ENCODE assay signal across 2 cellular contexts in the genomic region with DNA sequence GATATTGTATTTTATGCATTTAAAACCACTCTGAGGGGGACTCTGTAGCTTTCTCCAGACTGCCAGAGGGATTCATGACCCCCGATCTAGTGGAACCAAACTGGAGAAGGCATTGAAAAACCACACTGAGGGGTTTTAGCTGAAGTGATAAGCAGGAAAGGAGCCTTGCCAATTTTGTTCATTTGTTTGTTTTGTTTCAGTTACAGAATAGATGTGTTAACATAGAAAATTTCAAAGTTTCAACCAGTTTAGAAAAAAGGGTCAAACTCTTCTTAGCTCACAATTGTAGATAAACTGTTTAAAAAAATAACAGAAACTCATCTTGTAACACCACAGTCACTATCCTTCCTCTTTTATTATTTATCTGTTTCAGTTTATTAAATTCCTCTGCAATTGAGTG.
TF ChIP-seq lines count a peak whose summit lies in the region.

No MANE protein-coding gene starts in this region.

TF ChIP-seq in SK-N-SH, 30 proteins besides CTCF, POLR2A, EP300 and RAD21 (continued from another document):
- TF ChIP-seq, protein P1, sequence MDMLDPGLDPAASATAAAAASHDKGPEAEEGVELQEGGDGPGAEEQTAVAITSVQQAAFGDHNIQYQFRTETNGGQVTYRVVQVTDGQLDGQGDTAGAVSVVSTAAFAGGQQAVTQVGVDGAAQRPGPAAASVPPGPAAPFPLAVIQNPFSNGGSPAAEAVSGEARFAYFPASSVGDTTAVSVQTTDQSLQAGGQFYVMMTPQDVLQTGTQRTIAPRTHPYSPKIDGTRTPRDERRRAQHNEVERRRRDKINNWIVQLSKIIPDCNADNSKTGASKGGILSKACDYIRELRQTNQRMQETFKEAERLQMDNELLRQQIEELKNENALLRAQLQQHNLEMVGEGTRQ (IDR thresholded peaks at IDR 0.05; ENCODE audit: borderline replicate concordance, low read depth, low read length): no peak
- TF ChIP-seq FOXJ3 (CRISPR knock-in tag; IDR thresholded peaks at IDR 0.05) (no peak), FOSL2 (IDR thresholded peaks at IDR 0.05; ENCODE audit: borderline replicate concordance, low read depth) (no peak), ELF1 (IDR thresholded peaks at IDR 0.05) (no peak), RXRA (IDR thresholded peaks at IDR 0.05; ENCODE audit: borderline replicate concordance, low read depth) (no peak)
- TF ChIP-seq, protein P2, sequence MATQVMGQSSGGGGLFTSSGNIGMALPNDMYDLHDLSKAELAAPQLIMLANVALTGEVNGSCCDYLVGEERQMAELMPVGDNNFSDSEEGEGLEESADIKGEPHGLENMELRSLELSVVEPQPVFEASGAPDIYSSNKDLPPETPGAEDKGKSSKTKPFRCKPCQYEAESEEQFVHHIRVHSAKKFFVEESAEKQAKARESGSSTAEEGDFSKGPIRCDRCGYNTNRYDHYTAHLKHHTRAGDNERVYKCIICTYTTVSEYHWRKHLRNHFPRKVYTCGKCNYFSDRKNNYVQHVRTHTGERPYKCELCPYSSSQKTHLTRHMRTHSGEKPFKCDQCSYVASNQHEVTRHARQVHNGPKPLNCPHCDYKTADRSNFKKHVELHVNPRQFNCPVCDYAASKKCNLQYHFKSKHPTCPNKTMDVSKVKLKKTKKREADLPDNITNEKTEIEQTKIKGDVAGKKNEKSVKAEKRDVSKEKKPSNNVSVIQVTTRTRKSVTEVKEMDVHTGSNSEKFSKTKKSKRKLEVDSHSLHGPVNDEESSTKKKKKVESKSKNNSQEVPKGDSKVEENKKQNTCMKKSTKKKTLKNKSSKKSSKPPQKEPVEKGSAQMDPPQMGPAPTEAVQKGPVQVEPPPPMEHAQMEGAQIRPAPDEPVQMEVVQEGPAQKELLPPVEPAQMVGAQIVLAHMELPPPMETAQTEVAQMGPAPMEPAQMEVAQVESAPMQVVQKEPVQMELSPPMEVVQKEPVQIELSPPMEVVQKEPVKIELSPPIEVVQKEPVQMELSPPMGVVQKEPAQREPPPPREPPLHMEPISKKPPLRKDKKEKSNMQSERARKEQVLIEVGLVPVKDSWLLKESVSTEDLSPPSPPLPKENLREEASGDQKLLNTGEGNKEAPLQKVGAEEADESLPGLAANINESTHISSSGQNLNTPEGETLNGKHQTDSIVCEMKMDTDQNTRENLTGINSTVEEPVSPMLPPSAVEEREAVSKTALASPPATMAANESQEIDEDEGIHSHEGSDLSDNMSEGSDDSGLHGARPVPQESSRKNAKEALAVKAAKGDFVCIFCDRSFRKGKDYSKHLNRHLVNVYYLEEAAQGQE (IDR thresholded peaks at IDR 0.05; ENCODE audit: low read depth, low read length): no peak
- TF ChIP-seq, protein P3, sequence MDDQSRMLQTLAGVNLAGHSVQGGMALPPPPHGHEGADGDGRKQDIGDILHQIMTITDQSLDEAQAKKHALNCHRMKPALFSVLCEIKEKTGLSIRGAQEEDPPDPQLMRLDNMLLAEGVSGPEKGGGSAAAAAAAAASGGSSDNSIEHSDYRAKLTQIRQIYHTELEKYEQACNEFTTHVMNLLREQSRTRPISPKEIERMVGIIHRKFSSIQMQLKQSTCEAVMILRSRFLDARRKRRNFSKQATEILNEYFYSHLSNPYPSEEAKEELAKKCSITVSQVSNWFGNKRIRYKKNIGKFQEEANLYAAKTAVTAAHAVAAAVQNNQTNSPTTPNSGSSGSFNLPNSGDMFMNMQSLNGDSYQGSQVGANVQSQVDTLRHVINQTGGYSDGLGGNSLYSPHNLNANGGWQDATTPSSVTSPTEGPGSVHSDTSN (IDR thresholded peaks at IDR 0.05): no peak

TF ChIP-seq in SK-N-SH treated with all-trans-retinoic acid at 6 μM for 48 hours, 23 proteins besides CTCF, POLR2A, EP300 and RAD21 (continued from another document):
- TF ChIP-seq, protein P4, sequence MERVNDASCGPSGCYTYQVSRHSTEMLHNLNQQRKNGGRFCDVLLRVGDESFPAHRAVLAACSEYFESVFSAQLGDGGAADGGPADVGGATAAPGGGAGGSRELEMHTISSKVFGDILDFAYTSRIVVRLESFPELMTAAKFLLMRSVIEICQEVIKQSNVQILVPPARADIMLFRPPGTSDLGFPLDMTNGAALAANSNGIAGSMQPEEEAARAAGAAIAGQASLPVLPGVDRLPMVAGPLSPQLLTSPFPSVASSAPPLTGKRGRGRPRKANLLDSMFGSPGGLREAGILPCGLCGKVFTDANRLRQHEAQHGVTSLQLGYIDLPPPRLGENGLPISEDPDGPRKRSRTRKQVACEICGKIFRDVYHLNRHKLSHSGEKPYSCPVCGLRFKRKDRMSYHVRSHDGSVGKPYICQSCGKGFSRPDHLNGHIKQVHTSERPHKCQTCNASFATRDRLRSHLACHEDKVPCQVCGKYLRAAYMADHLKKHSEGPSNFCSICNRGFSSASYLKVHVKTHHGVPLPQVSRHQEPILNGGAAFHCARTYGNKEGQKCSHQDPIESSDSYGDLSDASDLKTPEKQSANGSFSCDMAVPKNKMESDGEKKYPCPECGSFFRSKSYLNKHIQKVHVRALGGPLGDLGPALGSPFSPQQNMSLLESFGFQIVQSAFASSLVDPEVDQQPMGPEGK (CRISPR knock-in tag; IDR thresholded peaks at IDR 0.05; ENCODE audit: borderline replicate concordance): no peak
- no peak for TF ChIP-seq ZFP3 (CRISPR knock-in tag; IDR thresholded peaks at IDR 0.05)
- TF ChIP-seq, protein P5, sequence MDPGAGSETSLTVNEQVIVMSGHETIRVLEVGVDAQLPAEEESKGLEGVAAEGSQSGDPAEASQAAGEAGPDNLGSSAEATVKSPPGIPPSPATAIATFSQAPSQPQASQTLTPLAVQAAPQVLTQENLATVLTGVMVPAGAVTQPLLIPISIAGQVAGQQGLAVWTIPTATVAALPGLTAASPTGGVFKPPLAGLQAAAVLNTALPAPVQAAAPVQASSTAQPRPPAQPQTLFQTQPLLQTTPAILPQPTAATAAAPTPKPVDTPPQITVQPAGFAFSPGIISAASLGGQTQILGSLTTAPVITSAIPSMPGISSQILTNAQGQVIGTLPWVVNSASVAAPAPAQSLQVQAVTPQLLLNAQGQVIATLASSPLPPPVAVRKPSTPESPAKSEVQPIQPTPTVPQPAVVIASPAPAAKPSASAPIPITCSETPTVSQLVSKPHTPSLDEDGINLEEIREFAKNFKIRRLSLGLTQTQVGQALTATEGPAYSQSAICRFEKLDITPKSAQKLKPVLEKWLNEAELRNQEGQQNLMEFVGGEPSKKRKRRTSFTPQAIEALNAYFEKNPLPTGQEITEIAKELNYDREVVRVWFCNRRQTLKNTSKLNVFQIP (CRISPR knock-in tag; IDR thresholded peaks at IDR 0.05; ENCODE audit: borderline replicate concordance, low read depth): no peak
- TF ChIP-seq ZFP30 (CRISPR knock-in tag; IDR thresholded peaks at IDR 0.05): no peak
- no peak for TF ChIP-seq RARB (CRISPR knock-in tag; IDR thresholded peaks at IDR 0.05)
- TF ChIP-seq, protein P6, sequence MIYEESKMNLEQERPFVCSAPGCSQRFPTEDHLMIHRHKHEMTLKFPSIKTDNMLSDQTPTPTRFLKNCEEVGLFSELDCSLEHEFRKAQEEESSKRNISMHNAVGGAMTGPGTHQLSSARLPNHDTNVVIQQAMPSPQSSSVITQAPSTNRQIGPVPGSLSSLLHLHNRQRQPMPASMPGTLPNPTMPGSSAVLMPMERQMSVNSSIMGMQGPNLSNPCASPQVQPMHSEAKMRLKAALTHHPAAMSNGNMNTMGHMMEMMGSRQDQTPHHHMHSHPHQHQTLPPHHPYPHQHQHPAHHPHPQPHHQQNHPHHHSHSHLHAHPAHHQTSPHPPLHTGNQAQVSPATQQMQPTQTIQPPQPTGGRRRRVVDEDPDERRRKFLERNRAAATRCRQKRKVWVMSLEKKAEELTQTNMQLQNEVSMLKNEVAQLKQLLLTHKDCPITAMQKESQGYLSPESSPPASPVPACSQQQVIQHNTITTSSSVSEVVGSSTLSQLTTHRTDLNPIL (CRISPR knock-in tag; IDR thresholded peaks at IDR 0.05; ENCODE audit: low read depth): no peak
- TF ChIP-seq, protein P7, sequence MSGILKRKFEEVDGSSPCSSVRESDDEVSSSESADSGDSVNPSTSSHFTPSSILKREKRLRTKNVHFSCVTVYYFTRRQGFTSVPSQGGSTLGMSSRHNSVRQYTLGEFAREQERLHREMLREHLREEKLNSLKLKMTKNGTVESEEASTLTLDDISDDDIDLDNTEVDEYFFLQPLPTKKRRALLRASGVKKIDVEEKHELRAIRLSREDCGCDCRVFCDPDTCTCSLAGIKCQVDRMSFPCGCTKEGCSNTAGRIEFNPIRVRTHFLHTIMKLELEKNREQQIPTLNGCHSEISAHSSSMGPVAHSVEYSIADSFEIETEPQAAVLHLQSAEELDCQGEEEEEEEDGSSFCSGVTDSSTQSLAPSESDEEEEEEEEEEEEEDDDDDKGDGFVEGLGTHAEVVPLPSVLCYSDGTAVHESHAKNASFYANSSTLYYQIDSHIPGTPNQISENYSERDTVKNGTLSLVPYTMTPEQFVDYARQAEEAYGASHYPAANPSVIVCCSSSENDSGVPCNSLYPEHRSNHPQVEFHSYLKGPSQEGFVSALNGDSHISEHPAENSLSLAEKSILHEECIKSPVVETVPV (CRISPR knock-in tag; IDR thresholded peaks at IDR 0.05): no peak
- TF ChIP-seq CSDC2 (CRISPR knock-in tag; IDR thresholded peaks at IDR 0.05): no peak
- TF ChIP-seq ZNF565 (CRISPR knock-in tag; conservative IDR thresholded peaks at IDR 0.05; ENCODE audit: low read depth): no peak
- TF ChIP-seq, protein P8, sequence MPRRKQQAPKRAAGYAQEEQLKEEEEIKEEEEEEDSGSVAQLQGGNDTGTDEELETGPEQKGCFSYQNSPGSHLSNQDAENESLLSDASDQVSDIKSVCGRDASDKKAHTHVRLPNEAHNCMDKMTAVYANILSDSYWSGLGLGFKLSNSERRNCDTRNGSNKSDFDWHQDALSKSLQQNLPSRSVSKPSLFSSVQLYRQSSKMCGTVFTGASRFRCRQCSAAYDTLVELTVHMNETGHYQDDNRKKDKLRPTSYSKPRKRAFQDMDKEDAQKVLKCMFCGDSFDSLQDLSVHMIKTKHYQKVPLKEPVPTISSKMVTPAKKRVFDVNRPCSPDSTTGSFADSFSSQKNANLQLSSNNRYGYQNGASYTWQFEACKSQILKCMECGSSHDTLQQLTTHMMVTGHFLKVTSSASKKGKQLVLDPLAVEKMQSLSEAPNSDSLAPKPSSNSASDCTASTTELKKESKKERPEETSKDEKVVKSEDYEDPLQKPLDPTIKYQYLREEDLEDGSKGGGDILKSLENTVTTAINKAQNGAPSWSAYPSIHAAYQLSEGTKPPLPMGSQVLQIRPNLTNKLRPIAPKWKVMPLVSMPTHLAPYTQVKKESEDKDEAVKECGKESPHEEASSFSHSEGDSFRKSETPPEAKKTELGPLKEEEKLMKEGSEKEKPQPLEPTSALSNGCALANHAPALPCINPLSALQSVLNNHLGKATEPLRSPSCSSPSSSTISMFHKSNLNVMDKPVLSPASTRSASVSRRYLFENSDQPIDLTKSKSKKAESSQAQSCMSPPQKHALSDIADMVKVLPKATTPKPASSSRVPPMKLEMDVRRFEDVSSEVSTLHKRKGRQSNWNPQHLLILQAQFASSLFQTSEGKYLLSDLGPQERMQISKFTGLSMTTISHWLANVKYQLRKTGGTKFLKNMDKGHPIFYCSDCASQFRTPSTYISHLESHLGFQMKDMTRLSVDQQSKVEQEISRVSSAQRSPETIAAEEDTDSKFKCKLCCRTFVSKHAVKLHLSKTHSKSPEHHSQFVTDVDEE (CRISPR knock-in tag; IDR thresholded peaks at IDR 0.05): no peak
- no peak for TF ChIP-seq ZNF70 (CRISPR knock-in tag; IDR thresholded peaks at IDR 0.05)
- no peak for TF ChIP-seq ZNF8 (CRISPR knock-in tag; IDR thresholded peaks at IDR 0.05)
- TF ChIP-seq TOX (CRISPR knock-in tag; IDR thresholded peaks at IDR 0.05; ENCODE audit: borderline replicate concordance): no peak
